ENCODE assay signal across 26 cellular contexts in genomic region chr6:66796987-66797386, GRCh38.
"Had no signal": no experiment of that assay in that cellular context is flagged by ENCODE, and none has a peak within 500 bp of the region (broad histone marks: within the 10 kb centered on the region; RNA-seq: fewer than 3 reads in every experiment).

No MANE protein-coding gene starts in this region.

- ATAC-seq: activated CD8-positive, alpha-beta T cell treated with anti-CD3 and anti-CD28 coated beads for 36 hours; activated T-cell treated with anti-CD3 and anti-CD28 coated beads, Interleukin-2, amount 50 U/mL, for 72 hours; activated T-helper 17 cell treated with anti-CD3 and anti-CD28 coated beads, Interleukin-2, amount 50 U/mL, for 72 hours; Right ventricle myocardium inferior had no signal

- DNase-seq: activated CD4-positive, alpha-beta T cell treated with anti-CD3 and anti-CD28 coated beads, Interleukin-2, amount 10 ng/mL, durations not matched to agents 24 days and 14 days; activated CD4-positive, alpha-beta T cell treated with anti-CD3 and anti-CD28 coated beads, Interleukin-2, amount 50 U/mL, for 4 hours; activated CD8-positive, alpha-beta T cell treated with anti-CD3 and anti-CD28 coated beads for 36 hours; activated effector memory CD4-positive, alpha-beta T cell treated with anti-CD3 and anti-CD28 coated beads, Interleukin-2, amount 50 U/mL, for 16 hours; activated naive CD4-positive, alpha-beta T cell; activated naive CD4-positive, alpha-beta T cell treated with anti-CD3 and anti-CD28 coated beads, Interleukin-2, amount 50 U/mL, for 16 hours; activated naive CD8-positive, alpha-beta T cell treated with anti-CD3 and anti-CD28 coated beads for 36 hours; activated T-cell treated with anti-CD3 and anti-CD28 coated beads, Interleukin-2, amount 50 U/mL, for 1 hour; activated T-cell treated with anti-CD3 and anti-CD28 coated beads, Interleukin-2, amount 50 U/mL, for 72 hours; amniotic stem cell; aorta; brain microvascular endothelial cell; central memory CD4-positive, alpha-beta T cell; NCI-H1048; NCI-H1436; NCI-H1694; NCI-H1930; NCI-H2081 treated with DMSO at 0.1 percent for 48 hours; NCI-H2171; NCI-H446 treated with DMSO at 0.1 percent for 48 hours; NCI-H526; NCI-H748 treated with DMSO at 0.1 percent for 48 hours; NK-92 treated with Interleukin-12 subunit alpha and Interleukin-12 subunit beta, amount 100 ng/mL, for 24 hours; PC-9 had no signal
